In the genomic region with DNA sequence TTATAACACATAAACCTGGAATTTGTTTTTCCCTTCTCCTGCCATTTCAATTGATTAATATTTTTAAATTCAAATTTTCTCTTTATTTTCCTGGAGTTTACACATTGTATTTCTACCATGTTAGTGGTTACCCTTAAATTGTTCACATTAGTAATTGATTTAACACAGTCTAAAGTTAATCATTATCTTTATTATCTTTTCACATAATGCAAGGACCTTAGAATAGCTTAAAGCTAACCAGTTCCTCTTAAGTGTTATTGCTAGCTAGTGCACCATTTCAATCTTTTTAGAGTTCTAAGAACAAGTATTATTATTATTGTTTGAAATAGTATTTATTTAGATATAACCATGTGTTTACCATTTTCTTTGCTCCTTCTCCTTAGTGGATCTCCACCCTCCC, we compare ENCODE assay signal across 23 cellular contexts.
"Had no signal": no experiment of that assay in that cellular context is flagged by ENCODE, and none has a peak within 500 bp of the region (broad histone marks: within the 10 kb centered on the region; RNA-seq: fewer than 3 reads in every experiment).

No MANE protein-coding gene starts in this region.

- H3K4me3 Mint-ChIP-seq: activated CD4-positive, alpha-beta memory T cell treated with anti-CD3 and anti-CD28 coated beads for 36 hours; activated naive CD4-positive, alpha-beta T cell treated with anti-CD3 and anti-CD28 coated beads for 36 hours; activated naive CD8-positive, alpha-beta T cell treated with anti-CD3 and anti-CD28 coated beads, Interleukin-2, amount 10 ng/mL, durations not matched to agents 7 days and 5 days; natural killer cell had no signal

- H3K27ac Mint-ChIP-seq: activated CD4-positive, alpha-beta memory T cell treated with anti-CD3 and anti-CD28 coated beads for 36 hours; activated naive CD4-positive, alpha-beta T cell treated with anti-CD3 and anti-CD28 coated beads for 36 hours; activated naive CD8-positive, alpha-beta T cell treated with anti-CD3 and anti-CD28 coated beads, Interleukin-2, amount 10 ng/mL, durations not matched to agents 7 days and 5 days; natural killer cell had no signal

- H3K36me3 Mint-ChIP-seq: activated CD4-positive, alpha-beta memory T cell treated with anti-CD3 and anti-CD28 coated beads for 36 hours; activated naive CD8-positive, alpha-beta T cell treated with anti-CD3 and anti-CD28 coated beads, Interleukin-2, amount 10 ng/mL, durations not matched to agents 7 days and 5 days had no signal

- H3K9me3 ChIP-seq: ovary, prostate gland had no signal

- DNase-seq: activated CD4-positive, alpha-beta memory T cell treated with anti-CD3 and anti-CD28 coated beads for 36 hours; activated CD4-positive, alpha-beta T cell treated with anti-CD3 and anti-CD28 coated beads for 4 hours; activated CD4-positive, CD25-positive, alpha-beta regulatory T cell; activated effector memory CD4-positive, alpha-beta T cell treated with Interleukin-2 at 50 U/mL for 16 hours; activated naive CD4-positive, alpha-beta T cell treated with anti-CD3 and anti-CD28 coated beads for 36 hours; activated naive CD8-positive, alpha-beta T cell treated with anti-CD3 and anti-CD28 coated beads, Interleukin-2, amount 10 ng/mL, durations not matched to agents 7 days and 5 days; activated T-cell treated with anti-CD3 and anti-CD28 coated beads, Interleukin-2, amount 50 U/mL, for 48 hours; amniotic stem cell; glutamatergic neuron; hippocampal formation; left ventricle myocardium inferior; midbrain; natural killer cell; ovary; stimulated activated CD4-positive, alpha-beta T cell treated with anti-CD3 and anti-CD28 coated beads, Interleukin-1b, Interleukin-23, amount 100 ng/mL, for 48 hours; stomach; T1000 had no signal

- H3K27ac ChIP-seq: cardiac muscle cell, epithelial cell of prostate, left ventricle myocardium inferior, ovary, prostate gland, right atrium auricular region, stomach, suprapubic skin, tibial nerve had no signal

- ATAC-seq: natural killer cell had no signal

- H3K36me3 ChIP-seq: cardiac muscle cell, left ventricle myocardium inferior, ovary, prostate gland, right atrium auricular region, stomach, suprapubic skin had no signal

- H3K4me1 ChIP-seq: left ventricle myocardium inferior, prostate gland, right atrium auricular region, stomach, suprapubic skin, tibial nerve had no signal

- H3K4me3 ChIP-seq: cardiac muscle cell, left ventricle myocardium inferior, ovary, prostate gland, right atrium auricular region, stomach, suprapubic skin, tibial nerve had no signal

- H3K4me1 Mint-ChIP-seq: activated naive CD8-positive, alpha-beta T cell treated with anti-CD3 and anti-CD28 coated beads, Interleukin-2, amount 10 ng/mL, durations not matched to agents 7 days and 5 days; natural killer cell had no signal

- H3K27me3 ChIP-seq: cardiac muscle cell, ovary, right atrium auricular region, stomach, suprapubic skin, tibial nerve had no signal

- H3K27me3 Mint-ChIP-seq: activated CD4-positive, alpha-beta memory T cell treated with anti-CD3 and anti-CD28 coated beads for 36 hours; activated naive CD8-positive, alpha-beta T cell treated with anti-CD3 and anti-CD28 coated beads, Interleukin-2, amount 10 ng/mL, durations not matched to agents 7 days and 5 days had no signal
